Comparison of ENCODE assay signal across 9 cellular contexts in the genomic region with DNA sequence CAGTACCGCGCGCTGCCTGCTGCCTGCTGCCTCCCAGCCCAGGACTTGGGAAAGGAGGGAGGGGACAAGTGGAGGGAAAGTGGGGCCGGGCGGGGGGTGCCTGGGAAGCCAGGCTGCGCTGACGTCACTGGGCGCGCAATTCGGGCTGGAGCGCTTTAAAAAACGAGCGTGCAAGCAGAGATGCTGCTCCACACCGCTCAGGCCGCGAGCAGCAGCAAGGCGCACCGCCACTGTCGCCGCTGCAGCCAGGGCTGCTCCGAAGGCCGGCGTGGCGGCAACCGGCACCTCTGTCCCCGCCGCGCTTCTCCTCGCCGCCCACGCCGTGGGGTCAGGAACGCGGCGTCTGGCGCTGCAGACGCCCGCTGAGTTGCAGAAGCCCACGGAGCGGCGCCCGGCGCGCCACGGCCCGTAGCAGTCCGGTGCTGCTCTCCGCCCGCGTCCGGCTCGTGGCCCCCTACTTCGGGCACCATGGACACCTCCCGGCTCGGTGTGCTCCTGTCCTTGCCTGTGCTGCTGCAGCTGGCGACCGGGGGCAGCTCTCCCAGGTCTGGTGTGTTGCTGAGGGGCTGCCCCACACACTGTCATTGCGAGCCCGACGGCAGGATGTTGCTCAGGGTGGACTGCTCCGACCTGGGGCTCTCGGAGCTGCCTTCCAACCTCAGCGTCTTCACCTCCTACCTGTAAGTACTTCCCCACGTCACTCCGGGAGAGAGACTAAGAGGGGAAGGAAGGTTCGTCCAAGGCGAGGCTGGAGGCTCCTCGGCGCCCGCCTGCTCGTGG. TPM values are rescaled to one million over a fixed set of nuclear protein-coding genes. Genes with fewer than 3 reads are reported as not detected.
DNase-seq lines count a peak whose midpoint lies in the region; ATAC-seq, FAIRE-seq and TF ChIP-seq lines count a peak whose summit lies in the region.
"Had no signal": no experiment of that assay in that cellular context is flagged by ENCODE, and none has a peak within 500 bp of the region (broad histone marks: within the 10 kb centered on the region; RNA-seq: fewer than 3 reads in every experiment).

A gene with protein sequence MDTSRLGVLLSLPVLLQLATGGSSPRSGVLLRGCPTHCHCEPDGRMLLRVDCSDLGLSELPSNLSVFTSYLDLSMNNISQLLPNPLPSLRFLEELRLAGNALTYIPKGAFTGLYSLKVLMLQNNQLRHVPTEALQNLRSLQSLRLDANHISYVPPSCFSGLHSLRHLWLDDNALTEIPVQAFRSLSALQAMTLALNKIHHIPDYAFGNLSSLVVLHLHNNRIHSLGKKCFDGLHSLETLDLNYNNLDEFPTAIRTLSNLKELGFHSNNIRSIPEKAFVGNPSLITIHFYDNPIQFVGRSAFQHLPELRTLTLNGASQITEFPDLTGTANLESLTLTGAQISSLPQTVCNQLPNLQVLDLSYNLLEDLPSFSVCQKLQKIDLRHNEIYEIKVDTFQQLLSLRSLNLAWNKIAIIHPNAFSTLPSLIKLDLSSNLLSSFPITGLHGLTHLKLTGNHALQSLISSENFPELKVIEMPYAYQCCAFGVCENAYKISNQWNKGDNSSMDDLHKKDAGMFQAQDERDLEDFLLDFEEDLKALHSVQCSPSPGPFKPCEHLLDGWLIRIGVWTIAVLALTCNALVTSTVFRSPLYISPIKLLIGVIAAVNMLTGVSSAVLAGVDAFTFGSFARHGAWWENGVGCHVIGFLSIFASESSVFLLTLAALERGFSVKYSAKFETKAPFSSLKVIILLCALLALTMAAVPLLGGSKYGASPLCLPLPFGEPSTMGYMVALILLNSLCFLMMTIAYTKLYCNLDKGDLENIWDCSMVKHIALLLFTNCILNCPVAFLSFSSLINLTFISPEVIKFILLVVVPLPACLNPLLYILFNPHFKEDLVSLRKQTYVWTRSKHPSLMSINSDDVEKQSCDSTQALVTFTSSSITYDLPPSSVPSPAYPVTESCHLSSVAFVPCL (plus strand): TSS at position 186 of the 780 bp plus-strand sequence. CDS start 283 bp downstream, at position 469.

- H3K27me3 Mint-ChIP-seq in neural progenitor cell (ENCODE audit: insufficient read depth, low read depth) = peaks cover 27% of the 10 kb centered on the region

- no peaks in the 10 kb centered on the region for H3K79me2 ChIP-seq in neural progenitor cell (ENCODE audit: low read depth)

- DNase-seq in NCI-H146 (lab: John Stamatoyannopoulos, UW) = peak; percentile 58
- no peak for DNase-seq in NCI-H146 treated with DMSO at 0.1 percent for 48 hours (lab: John Stamatoyannopoulos, UW; ENCODE audit: unreplicated experiment)
- peak; percentile 57 for DNase-seq in activated CD8-positive, alpha-beta memory T cell treated with anti-CD3 and anti-CD28 coated beads, Interleukin-2, amount 50 U/mL, for 48 hours
- DNase-seq in frontal cortex (ENCODE audit: low spot score in 2 of 2) = peak; percentile 70 to 78
- DNase-seq in neural progenitor cell (ENCODE audit: low spot score) = peak; percentile 87

- peaks cover 16% of the 10 kb centered on the region for H3K4me1 ChIP-seq in neural progenitor cell

- no peaks in the 10 kb centered on the region for H3K36me3 ChIP-seq in neural progenitor cell

- peaks cover 7% of the 10 kb centered on the region for H3F3A ChIP-seq in neural progenitor cell (ENCODE audit: low read depth)

- H3K9ac ChIP-seq in neural progenitor cell = no peak within 1 kb of the TSS

- H3K4me3 Mint-ChIP-seq in neural progenitor cell = peak within 1 kb of the TSS; percentile 94

- TF ChIP-seq RAD21 in Ishikawa (IDR thresholded peaks at IDR 0.05; ENCODE audit: low read depth) = no peak

- no peak for TF ChIP-seq CTCF in neural progenitor cell (IDR thresholded peaks at IDR 0.05)

- H3K27ac ChIP-seq in neural progenitor cell = no peak within 1 kb of the TSS
- H3K27ac ChIP-seq: C4-2B had no signal

- peaks cover 81% of the 10 kb centered on the region for H3K27me3 ChIP-seq in neural progenitor cell

- peak within 1 kb of the TSS; percentile 94 for H2AFZ ChIP-seq in neural progenitor cell (replicated peaks)

- no peak for FAIRE-seq in frontal cortex (lab: Jason Lieb, UNC)

- H3K4me1 Mint-ChIP-seq in neural progenitor cell = peaks cover 27% of the 10 kb centered on the region

- no peaks in the 10 kb centered on the region for H3K9me3 ChIP-seq in neural progenitor cell (ENCODE audit: low read depth)

- peak within 1 kb of the TSS; percentile 18 for H3K27ac Mint-ChIP-seq in neural progenitor cell

- ATAC-seq in GM21576 (IDR thresholded peaks at IDR 0.05; ENCODE audit: unreplicated experiment) (no peak), HG02973 (IDR thresholded peaks at IDR 0.05; ENCODE audit: unreplicated experiment) (no peak)

- H3K9me3 Mint-ChIP-seq in neural progenitor cell = peaks cover 30% of the 10 kb centered on the region

- H3K4me2 ChIP-seq in neural progenitor cell = peak within 1 kb of the TSS; percentile 98

- peaks cover 13% of the 10 kb centered on the region for H3K36me3 Mint-ChIP-seq in neural progenitor cell

- H3K4me3 ChIP-seq in neural progenitor cell = peak within 1 kb of the TSS; percentile 62

- TF ChIP-seq EP300 in Ishikawa (IDR thresholded peaks at IDR 0.05; ENCODE audit: borderline replicate concordance) = no peak

- H4K20me1 ChIP-seq in neural progenitor cell (ENCODE audit: low read depth) = no peaks in the 10 kb centered on the region

TF ChIP-seq in Ishikawa, 13 proteins besides CTCF, POLR2A, EP300 and RAD21:
- no peak for TF ChIP-seq NFIC (IDR thresholded peaks at IDR 0.05)
- no peak for TF ChIP-seq CEBPB (IDR thresholded peaks at IDR 0.05)
- TF ChIP-seq CREB1 (IDR thresholded peaks at IDR 0.05; ENCODE audit: low read depth) = no peak
- TF ChIP-seq, protein P1, sequence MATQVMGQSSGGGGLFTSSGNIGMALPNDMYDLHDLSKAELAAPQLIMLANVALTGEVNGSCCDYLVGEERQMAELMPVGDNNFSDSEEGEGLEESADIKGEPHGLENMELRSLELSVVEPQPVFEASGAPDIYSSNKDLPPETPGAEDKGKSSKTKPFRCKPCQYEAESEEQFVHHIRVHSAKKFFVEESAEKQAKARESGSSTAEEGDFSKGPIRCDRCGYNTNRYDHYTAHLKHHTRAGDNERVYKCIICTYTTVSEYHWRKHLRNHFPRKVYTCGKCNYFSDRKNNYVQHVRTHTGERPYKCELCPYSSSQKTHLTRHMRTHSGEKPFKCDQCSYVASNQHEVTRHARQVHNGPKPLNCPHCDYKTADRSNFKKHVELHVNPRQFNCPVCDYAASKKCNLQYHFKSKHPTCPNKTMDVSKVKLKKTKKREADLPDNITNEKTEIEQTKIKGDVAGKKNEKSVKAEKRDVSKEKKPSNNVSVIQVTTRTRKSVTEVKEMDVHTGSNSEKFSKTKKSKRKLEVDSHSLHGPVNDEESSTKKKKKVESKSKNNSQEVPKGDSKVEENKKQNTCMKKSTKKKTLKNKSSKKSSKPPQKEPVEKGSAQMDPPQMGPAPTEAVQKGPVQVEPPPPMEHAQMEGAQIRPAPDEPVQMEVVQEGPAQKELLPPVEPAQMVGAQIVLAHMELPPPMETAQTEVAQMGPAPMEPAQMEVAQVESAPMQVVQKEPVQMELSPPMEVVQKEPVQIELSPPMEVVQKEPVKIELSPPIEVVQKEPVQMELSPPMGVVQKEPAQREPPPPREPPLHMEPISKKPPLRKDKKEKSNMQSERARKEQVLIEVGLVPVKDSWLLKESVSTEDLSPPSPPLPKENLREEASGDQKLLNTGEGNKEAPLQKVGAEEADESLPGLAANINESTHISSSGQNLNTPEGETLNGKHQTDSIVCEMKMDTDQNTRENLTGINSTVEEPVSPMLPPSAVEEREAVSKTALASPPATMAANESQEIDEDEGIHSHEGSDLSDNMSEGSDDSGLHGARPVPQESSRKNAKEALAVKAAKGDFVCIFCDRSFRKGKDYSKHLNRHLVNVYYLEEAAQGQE (IDR thresholded peaks at IDR 0.05; ENCODE audit: low read depth) = peak; percentile 77
- TF ChIP-seq, protein P2, sequence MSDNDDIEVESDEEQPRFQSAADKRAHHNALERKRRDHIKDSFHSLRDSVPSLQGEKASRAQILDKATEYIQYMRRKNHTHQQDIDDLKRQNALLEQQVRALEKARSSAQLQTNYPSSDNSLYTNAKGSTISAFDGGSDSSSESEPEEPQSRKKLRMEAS (IDR thresholded peaks at IDR 0.05) = no peak; the same call in 1 of the 2 replicates
- peak; percentile 35; the same call in 1 of the 2 replicates for TF ChIP-seq EGR1 (IDR thresholded peaks at IDR 0.05)
- no peak for TF ChIP-seq YY1 (IDR thresholded peaks at IDR 0.05; ENCODE audit: low read depth)
- no peak for TF ChIP-seq FOXM1 (IDR thresholded peaks at IDR 0.05; ENCODE audit: borderline replicate concordance, low read depth)
- TF ChIP-seq ZBTB7A (IDR thresholded peaks at IDR 0.05; ENCODE audit: low read depth) = no peak
- no peak for TF ChIP-seq TEAD4 (IDR thresholded peaks at IDR 0.05)
- peak; percentile 2; the same call in 1 of the 2 replicates for TF ChIP-seq TCF12 (IDR thresholded peaks at IDR 0.05; ENCODE audit: low read depth)
- TF ChIP-seq TAF1 (IDR thresholded peaks at IDR 0.05; ENCODE audit: low read depth) = no peak
- TF ChIP-seq, protein P3, sequence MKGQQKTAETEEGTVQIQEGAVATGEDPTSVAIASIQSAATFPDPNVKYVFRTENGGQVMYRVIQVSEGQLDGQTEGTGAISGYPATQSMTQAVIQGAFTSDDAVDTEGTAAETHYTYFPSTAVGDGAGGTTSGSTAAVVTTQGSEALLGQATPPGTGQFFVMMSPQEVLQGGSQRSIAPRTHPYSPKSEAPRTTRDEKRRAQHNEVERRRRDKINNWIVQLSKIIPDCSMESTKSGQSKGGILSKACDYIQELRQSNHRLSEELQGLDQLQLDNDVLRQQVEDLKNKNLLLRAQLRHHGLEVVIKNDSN (IDR thresholded peaks at IDR 0.05) = no peak
TF ChIP-seq in Ishikawa: peak in this region for 3.

RNA-seq across cellular contexts. Expression of the gene that starts here (rescaled TPM):
- total RNA-seq in frontal cortex (under 0.01 TPM), neural progenitor cell (ENCODE audit: low replicate concordance) (0.71 and 1.4 TPM in 2 replicates)

Comparison
In these comparisons a context has a peak if more than half of its experiments do, and no peak if none do; other contexts are left out.
1. Peak in DNase-seq in frontal cortex; RNA of the gene not detected or under 1 TPM.